Comparison of ENCODE assay signal across 21 cellular contexts in the genomic region with DNA sequence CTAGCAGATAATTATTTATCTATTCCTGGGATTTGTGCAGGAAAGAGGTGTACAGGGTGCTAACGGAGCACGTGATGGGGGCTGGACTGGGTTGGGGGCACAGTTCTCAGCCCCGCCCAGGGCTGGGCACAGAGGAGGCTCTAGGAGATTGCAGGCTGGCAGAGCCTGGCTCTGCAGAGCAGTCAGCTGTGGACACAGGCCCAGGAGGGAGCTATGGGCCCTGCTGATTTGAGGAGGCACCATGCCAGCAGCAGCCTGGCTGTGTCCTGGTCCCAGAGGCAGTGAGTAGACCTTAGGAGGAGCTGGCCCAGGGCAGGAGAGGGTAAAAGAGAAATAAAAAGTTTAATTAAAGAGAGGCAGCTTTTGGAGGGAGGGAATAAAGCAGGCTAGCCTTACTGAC. TPM values are rescaled to one million over a fixed set of nuclear protein-coding genes. Genes with fewer than 3 reads are reported as not detected.
DNase-seq lines count a peak whose midpoint lies in the region; ATAC-seq and TF ChIP-seq lines count a peak whose summit lies in the region.
"Had no signal": no experiment of that assay in that cellular context is flagged by ENCODE, and none has a peak within 500 bp of the region (broad histone marks: within the 10 kb centered on the region; RNA-seq: fewer than 3 reads in every experiment).

No MANE protein-coding gene starts in this region.

- peak overlapping the region; percentile 0 for H2BK12ac ChIP-seq in trophoblast cell (ENCODE audit: low read length)

- no peak overlapping the region for H2BK120ac ChIP-seq in trophoblast cell (ENCODE audit: insufficient read depth, low read length, poor library complexity)

- DNase-seq in RPMI7951 (ENCODE audit: low read depth) (peak; percentile 53), endodermal cell (peak; percentile 22), left lobe of liver (ENCODE audit: low spot score) (peak; percentile 87), trophoblast cell (no peak), immature natural killer cell (no peak)
- DNase-seq: CD4-positive, alpha-beta T cell; COR-L47; DMS79; IMR-90; NCI-H1092 treated with DMSO at 0.1 percent for 48 hours; NCI-H1436 treated with DMSO at 0.1 percent for 48 hours; NCI-H1930; NCI-H226; NCI-H510A treated with DMSO at 0.1 percent for 48 hours; NCI-H774; Peyer's patch; SHP77 had no signal

- H3K36me3 ChIP-seq in endodermal cell (ENCODE audit: control insufficient read depth, insufficient read depth, low read length) (no peaks in the 10 kb centered on the region), trophoblast cell (ENCODE audit: control insufficient read depth in 1 of 2, insufficient read depth in 2 of 2, low read length in 2 of 2) (no peaks in the 10 kb centered on the region)
- H3K36me3 ChIP-seq: Peyer's patch had no signal

- peaks cover 1% of the 10 kb centered on the region for H3K79me2 ChIP-seq in trophoblast cell (ENCODE audit: control insufficient read depth, insufficient read depth, low read length, poor library complexity)

- no peak overlapping the region for H4K8ac ChIP-seq in trophoblast cell (ENCODE audit: low read depth, low read length)

- no peak overlapping the region for H4K12ac ChIP-seq in trophoblast cell (ENCODE audit: low read depth, low read length)

- peaks cover 3% of the 10 kb centered on the region for H3K4me1 Mint-ChIP-seq in endodermal cell
- H3K4me1 Mint-ChIP-seq in immature natural killer cell: no peaks in the 10 kb centered on the region

- H2AK5ac ChIP-seq in trophoblast cell (ENCODE audit: low read length): no peak overlapping the region

- no peaks in the 10 kb centered on the region for H3K36me3 Mint-ChIP-seq in endodermal cell (ENCODE audit: low read depth)
- no peaks in the 10 kb centered on the region for H3K36me3 Mint-ChIP-seq in immature natural killer cell

- H3K23ac ChIP-seq in trophoblast cell (ENCODE audit: low read length): no peak overlapping the region

- H2AFZ ChIP-seq in trophoblast cell (ENCODE audit: insufficient read depth, low read length, poor library complexity): no peak overlapping the region

- H3K27ac Mint-ChIP-seq in endodermal cell (no peak overlapping the region), immature natural killer cell (no peak overlapping the region)
- H3K27ac Mint-ChIP-seq: CD4-positive, alpha-beta T cell had no signal

- H3K9me3 ChIP-seq in endodermal cell (ENCODE audit: control insufficient read depth, low read length) (no peaks in the 10 kb centered on the region), trophoblast cell (ENCODE audit: insufficient read depth, low read depth, low read length) (no peaks in the 10 kb centered on the region)
- H3K9me3 ChIP-seq: Peyer's patch had no signal

- H3K4me1 ChIP-seq in endodermal cell (ENCODE audit: control insufficient read depth, insufficient read depth, low read length) (no peaks in the 10 kb centered on the region), trophoblast cell (ENCODE audit: control insufficient read depth in 1 of 2, insufficient read depth in 2 of 2, low read length in 2 of 2) (peaks cover 18 to 25% of the 10 kb centered on the region in 2 experiments)
- H3K4me1 ChIP-seq: Peyer's patch had no signal

- no peak overlapping the region for H3K18ac ChIP-seq in trophoblast cell (ENCODE audit: low read length)

- no peak overlapping the region for H3K27ac ChIP-seq in endodermal cell (ENCODE audit: low read depth, low read length)
- H3K27ac ChIP-seq in trophoblast cell (ENCODE audit: low read depth, low read length): no peak overlapping the region
- H3K27ac ChIP-seq: KMS-11, Peyer's patch had no signal

- H3K27me3 ChIP-seq in endodermal cell (ENCODE audit: control insufficient read depth, insufficient read depth, low read length, poor library complexity, severe bottlenecking) (no peaks in the 10 kb centered on the region), trophoblast cell (ENCODE audit: insufficient read depth, low read length) (no peaks in the 10 kb centered on the region)
- H3K27me3 ChIP-seq: Peyer's patch had no signal

- H3K9ac ChIP-seq in endodermal cell (ENCODE audit: extremely low read depth, low read length, poor library complexity, severe bottlenecking): no peak overlapping the region
- H3K9ac ChIP-seq in trophoblast cell (ENCODE audit: low read length): no peak overlapping the region
- H3K9ac ChIP-seq: KMS-11 had no signal

- no peak overlapping the region for H3K4me2 ChIP-seq in trophoblast cell (ENCODE audit: low read length)
- H3K4me2 ChIP-seq: KMS-11 had no signal

- peaks cover 7% of the 10 kb centered on the region for H3K79me1 ChIP-seq in trophoblast cell (ENCODE audit: low read length)

- no peak overlapping the region for H3K4me3 Mint-ChIP-seq in endodermal cell
- H3K4me3 Mint-ChIP-seq in immature natural killer cell: no peak overlapping the region
- H3K4me3 Mint-ChIP-seq: CD4-positive, alpha-beta T cell had no signal

- H3K4me3 ChIP-seq in endodermal cell (ENCODE audit: low read length) (no peak overlapping the region), trophoblast cell (ENCODE audit: low read depth, low read length) (no peak overlapping the region)
- H3K4me3 ChIP-seq: Peyer's patch had no signal

- H3K9me3 Mint-ChIP-seq in endodermal cell: no peaks in the 10 kb centered on the region
- H3K9me3 Mint-ChIP-seq in immature natural killer cell: peaks cover 0 to 2% (median 0%) of the 10 kb centered on the region in 6 donors
- H3K9me3 Mint-ChIP-seq: CD4-positive, alpha-beta T cell had no signal

- WGBS in endodermal cell (ENCODE audit: insufficient coverage in 1 of 2, insufficient read length in 1 of 2), 2 experiments: 88 to 90% methylated on average over 2 to 3 of the region's 3 CpGs
- no CpG with 5 or more reads among the region's 3 CpGs for WGBS in trophoblast cell (ENCODE audit: extremely low coverage, insufficient coverage, insufficient read length)

- H3K4ac ChIP-seq in trophoblast cell (ENCODE audit: low read depth, low read length): no peak overlapping the region

- no peak overlapping the region for H3K14ac ChIP-seq in trophoblast cell (ENCODE audit: low read length)

- ATAC-seq in left lobe of liver (peak; percentile 85), GM21447 (IDR thresholded peaks at IDR 0.05; ENCODE audit: unreplicated experiment) (no peak), HG02870 (IDR thresholded peaks at IDR 0.05; ENCODE audit: unreplicated experiment) (no peak)

- H3K27me3 Mint-ChIP-seq in endodermal cell (ENCODE audit: insufficient read depth) (peaks cover 16% of the 10 kb centered on the region), immature natural killer cell (ENCODE audit: low read depth in 3 of 3) (peaks cover 3 to 7% (median 6%) of the 10 kb centered on the region in 3 donors)

- no peak for TF ChIP-seq CTCF in endodermal cell (conservative IDR thresholded peaks at IDR 0.05)

- H2BK5ac ChIP-seq in trophoblast cell (ENCODE audit: low read depth, low read length, poor library complexity): no peak overlapping the region

- peak overlapping the region; percentile 1 for H4K91ac ChIP-seq in trophoblast cell (ENCODE audit: low read depth, low read length)

RNA-seq across cellular contexts. Expression of a gene that starts 19.3 kb away (rescaled TPM):
- total RNA-seq in RPMI7951 (2014; rRNA removed; shearing (Covaris generic)): 2.9 and 3.3 TPM in 2 replicates
- total RNA-seq in endodermal cell: 1 to 10 TPM in 1 of 2 donors, under 1 TPM in 1; 0.90 to 1.5 TPM
- polyA plus RNA-seq in endodermal cell (2013, experiment 1 of 2): 6.6 TPM
- polyA plus RNA-seq in endodermal cell (2013, experiment 2 of 2): 5.8 TPM
- total RNA-seq in left lobe of liver: 35.3 TPM
- polyA plus RNA-seq in trophoblast cell (2013): 13.0 and 14.8 TPM in 2 replicates
- polyA plus RNA-seq in immature natural killer cell: under 1 TPM in 2 of 3 donors, not detected in 1; 0.09 TPM
- total RNA-seq: IMR-90, OCI-LY7 had no signal

Comparison
In these comparisons a context has a peak if more than half of its experiments do, and no peak if none do; other contexts are left out.
1. DNase-seq: peak in RPMI7951 (single experiment), endodermal cell (single experiment) and left lobe of liver (single experiment); none in trophoblast cell (0 of 2) and immature natural killer cell (0 of 3).